8 cellular contexts compared by ENCODE assay signal in the genomic region with DNA sequence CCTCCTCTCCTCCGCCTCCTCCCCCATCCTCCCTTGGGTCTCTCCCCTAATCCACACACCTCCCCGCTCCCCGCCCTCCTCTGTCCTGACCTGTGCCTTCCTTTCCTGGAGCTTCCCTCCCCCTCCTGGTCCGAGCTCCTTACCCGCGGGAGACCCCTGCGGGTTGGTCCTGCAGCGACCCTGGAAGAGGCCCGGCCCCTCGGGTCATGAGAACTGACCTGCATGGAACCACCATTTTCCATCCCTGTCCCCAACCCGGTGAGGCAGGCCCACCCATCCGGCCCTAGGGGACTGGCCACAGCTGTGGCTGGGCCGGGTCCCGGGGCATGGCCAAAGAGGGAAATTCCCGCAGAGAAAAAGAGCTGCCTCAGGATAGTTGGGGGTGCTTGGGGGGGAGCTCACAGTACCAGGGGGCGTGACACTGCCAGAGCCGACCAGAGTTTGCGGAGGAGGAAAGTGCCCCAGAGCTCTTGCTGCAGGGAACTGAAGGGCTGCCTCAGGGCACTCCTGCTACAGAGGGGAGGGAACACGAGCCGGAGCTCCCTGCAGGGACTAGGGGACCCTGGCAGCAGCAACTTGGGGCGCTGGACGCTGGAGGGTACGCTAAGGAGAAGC. TPM values are rescaled to one million over a fixed set of nuclear protein-coding genes. Genes with fewer than 3 reads are reported as not detected.
DNase-seq lines count a peak whose midpoint lies in the region; ATAC-seq, FAIRE-seq and TF ChIP-seq lines count a peak whose summit lies in the region.

No MANE protein-coding gene starts in this region.

- H3K4me1 Mint-ChIP-seq in T-helper 2 cell treated with Interferon-gamma antibody and Interleukin-4, amounts not matched to agents 5 μg/mL and 100 μg/mL, for 36 hours (ENCODE audit: low read depth), result peaks cover 22% of the 10 kb centered on the region

- DNase-seq in AML-193 (lab: John Stamatoyannopoulos, UW), result peak; percentile 35 to 49
- no peak for DNase-seq in T-helper 2 cell treated with Interferon-gamma antibody and Interleukin-4, amounts not matched to agents 5 μg/mL and 100 μg/mL, for 36 hours (ENCODE audit: low spot score)
- peak; percentile 56 for DNase-seq in urothelium cell line (ENCODE audit: low spot score)

- 1% methylated on average over 23 of the region's 23 CpGs for WGBS in esophagus, 2 donors

- H3K4me3 ChIP-seq in GM12875 (ENCODE audit: low read depth, low read length) (peak overlapping the region; percentile 27), esophagus (ENCODE audit: low read depth in 1 of 2, low read length in 2 of 2) (peak overlapping the region; percentile 52 to 60), mucosa of rectum (ENCODE audit: low read length in 2 of 2) (peak overlapping the region; percentile 86 to 87)

- H3K27me3 Mint-ChIP-seq in T-helper 2 cell treated with Interferon-gamma antibody and Interleukin-4, amounts not matched to agents 5 μg/mL and 100 μg/mL, for 36 hours (ENCODE audit: low read depth), result peaks cover 73% of the 10 kb centered on the region

- ATAC-seq in HG03378 (IDR thresholded peaks at IDR 0.05; ENCODE audit: unreplicated experiment) (peak; percentile 16), GM21515 (IDR thresholded peaks at IDR 0.05; ENCODE audit: unreplicated experiment) (no peak)

- H3K27ac ChIP-seq in esophagus (ENCODE audit: low read depth in 2 of 2, low read length in 1 of 2) (peak overlapping the region; percentile 73 to 78), mucosa of rectum (ENCODE audit: low read depth in 2 of 2, low read length in 2 of 2) (peak overlapping the region; percentile 83 to 93)

- no peaks in the 10 kb centered on the region for H3K36me3 Mint-ChIP-seq in T-helper 2 cell treated with Interferon-gamma antibody and Interleukin-4, amounts not matched to agents 5 μg/mL and 100 μg/mL, for 36 hours (ENCODE audit: low read depth)

- TF ChIP-seq CTCF in GM12875 (IDR thresholded peaks at IDR 0.05; ENCODE audit: borderline replicate concordance, insufficient read depth, low read depth, low read length), result no peak

- H3K9me3 Mint-ChIP-seq in T-helper 2 cell treated with Interferon-gamma antibody and Interleukin-4, amounts not matched to agents 5 μg/mL and 100 μg/mL, for 36 hours, result no peaks in the 10 kb centered on the region

- H3K9me3 ChIP-seq in esophagus (ENCODE audit: control insufficient read depth in 2 of 2, insufficient read depth in 1 of 2, low read depth in 1 of 2, low read length in 1 of 2), result no peaks in the 10 kb centered on the region
- no peaks in the 10 kb centered on the region for H3K9me3 ChIP-seq in mucosa of rectum (ENCODE audit: control insufficient read depth in 2 of 2, low read length in 2 of 2)

- peak overlapping the region; percentile 77 for H3K4me3 Mint-ChIP-seq in T-helper 2 cell treated with Interferon-gamma antibody and Interleukin-4, amounts not matched to agents 5 μg/mL and 100 μg/mL, for 36 hours

- peaks cover 0 to 6% of the 10 kb centered on the region in 2 donors for H3K4me1 ChIP-seq in esophagus (ENCODE audit: control insufficient read depth in 2 of 2, insufficient read depth in 2 of 2, low read length in 1 of 2)
- H3K4me1 ChIP-seq in mucosa of rectum (ENCODE audit: control insufficient read depth in 2 of 2, insufficient read depth in 2 of 2, low read length in 2 of 2), result peaks cover 33% of the 10 kb centered on the region in 2 donors

- peaks cover 0 to 3% of the 10 kb centered on the region in 2 donors for H3K27me3 ChIP-seq in esophagus (ENCODE audit: control insufficient read depth in 1 of 2, insufficient read depth in 2 of 2, low read length in 2 of 2)
- no peaks in the 10 kb centered on the region for H3K27me3 ChIP-seq in mucosa of rectum (ENCODE audit: control insufficient read depth in 2 of 2, insufficient read depth in 2 of 2, low read length in 2 of 2)

- H3K36me3 ChIP-seq in esophagus (ENCODE audit: control insufficient read depth in 2 of 2, insufficient read depth in 2 of 2, low read length in 1 of 2) (no peaks in the 10 kb centered on the region), mucosa of rectum (ENCODE audit: control insufficient read depth in 2 of 2, insufficient read depth in 2 of 2, low read length in 2 of 2) (peaks cover 13 to 22% of the 10 kb centered on the region in 2 donors)

- H3K27ac Mint-ChIP-seq in T-helper 2 cell treated with Interferon-gamma antibody and Interleukin-4, amounts not matched to agents 5 μg/mL and 100 μg/mL, for 36 hours, result no peak overlapping the region

- no peak for FAIRE-seq in urothelium cell line (lab: Jason Lieb, UNC)

- H3K9ac ChIP-seq in mucosa of rectum (ENCODE audit: low read depth in 1 of 2, low read length in 2 of 2), result peak overlapping the region; percentile 83 to 89

RNA-seq across cellular contexts. Expression of a gene that starts 0.6 kb away (rescaled TPM):
- 1 to 10 TPM; 1.8 to 3.0 TPM for polyA plus RNA-seq in esophagus

RNA-seq across cellular contexts. Expression of a gene that starts 13.1 kb away (rescaled TPM):
- polyA plus RNA-seq in esophagus, result not detected

RNA-seq across cellular contexts. Expression of a gene that starts 27.7 kb away (rescaled TPM):
- polyA plus RNA-seq in esophagus, result 10 to 100 TPM; 39.9 to 42.2 TPM

RNA-seq across cellular contexts. Expression of a gene that starts 28.6 kb away (rescaled TPM):
- 10 to 100 TPM; 33.9 to 92.8 TPM for polyA plus RNA-seq in esophagus

RNA-seq across cellular contexts. Expression of a gene that starts 30.1 kb away (rescaled TPM):
- polyA plus RNA-seq in esophagus, result 1 to 10 TPM; 1.6 to 1.8 TPM

Comparison
In these comparisons a context has a peak if more than half of its experiments do, and no peak if none do; other contexts are left out.
1. H3K4me3 ChIP-seq: peak in every context shown above with its lines; median percentile 86 in mucosa of rectum; 56 in esophagus; 27 in GM12875.